In the genomic region with DNA sequence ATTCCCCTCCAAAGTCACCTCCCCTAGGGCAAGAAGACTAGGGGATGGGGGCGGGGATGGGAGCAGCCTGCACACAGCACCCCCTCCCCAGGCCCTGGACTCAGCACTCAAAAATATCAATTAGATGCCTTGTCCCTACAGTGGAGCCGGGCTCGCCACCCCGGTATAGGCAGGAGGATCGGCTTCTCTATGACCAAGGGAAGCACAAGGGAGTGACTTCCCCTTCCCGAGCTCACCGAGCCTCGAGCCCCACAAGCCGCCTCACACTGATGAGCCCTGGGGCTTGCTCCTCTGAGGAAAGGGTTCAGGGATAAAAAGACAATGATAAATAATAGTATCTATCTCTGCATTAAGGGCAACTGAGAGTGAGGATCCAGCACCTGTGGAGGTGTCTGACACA, we compare ENCODE assay signal across 21 cellular contexts. TPM values are rescaled to one million over a fixed set of nuclear protein-coding genes. Genes with fewer than 3 reads are reported as not detected.
DNase-seq lines count a peak whose midpoint lies in the region; ATAC-seq, FAIRE-seq and TF ChIP-seq lines count a peak whose summit lies in the region.
"Had no signal": no experiment of that assay in that cellular context is flagged by ENCODE, and none has a peak within 500 bp of the region (broad histone marks: within the 10 kb centered on the region; RNA-seq: fewer than 3 reads in every experiment).

No MANE protein-coding gene starts in this region.

- no peak overlapping the region for H2AK5ac ChIP-seq in H1 (ENCODE audit: low read depth, low read length)

- H3K27me3 ChIP-seq in GM23338 (ENCODE audit: insufficient read depth) (no peaks in the 10 kb centered on the region), H1 (replicated peaks in 1 of 4; ENCODE audit: control insufficient read depth in 3 of 4, extremely low read depth in 1 of 4, insufficient read depth in 3 of 4, low read length in 3 of 4) (no peaks in the 10 kb centered on the region)
- H3K27me3 ChIP-seq: ascending aorta, heart left ventricle had no signal

- H3K36me3 ChIP-seq in GM23338 (ENCODE audit: insufficient read depth) (no peaks in the 10 kb centered on the region), H1 (ENCODE audit: control insufficient read depth in 2 of 4, insufficient read depth in 4 of 4, low read length in 3 of 4) (no peaks in the 10 kb centered on the region)
- H3K36me3 ChIP-seq: ascending aorta, heart left ventricle had no signal

- POLR2A ChIA-PET in H1 (lab: Charles Lee; ENCODE audit: partially characterized antibody), result interaction anchor here (1.2 kb wide), 1 partner anchor 9 kb away, joined by 3 read pairs; no protein-coding TSS in a partner anchor

- H3K23me2 ChIP-seq in H1 (ENCODE audit: low read depth, low read length), result no peaks in the 10 kb centered on the region

- H4K20me1 ChIP-seq in GM23338 (replicated peaks; ENCODE audit: insufficient read depth) (peaks cover 84% of the 10 kb centered on the region), H1 (replicated peaks in 1 of 2; ENCODE audit: control insufficient read depth in 1 of 2, insufficient read depth in 2 of 2, low read length in 2 of 2) (peaks cover 48 to 76% of the 10 kb centered on the region in 2 experiments)

- H3K4me3 ChIP-seq in GM23338, result no peak overlapping the region
- H3K4me3 ChIP-seq in H1 (ENCODE audit: extremely low read depth in 1 of 4, insufficient read depth in 2 of 4, low read depth in 3 of 4, low read length in 4 of 4), result no peak overlapping the region
- H3K4me3 ChIP-seq: ascending aorta, heart left ventricle, lung had no signal

- H3K27ac ChIP-seq in GM23338 (ENCODE audit: low read depth), result no peak overlapping the region
- H3K27ac ChIP-seq in H1 (ENCODE audit: low read depth, low read length), result no peak overlapping the region
- H3K27ac ChIP-seq: ascending aorta had no signal

- no peak for FAIRE-seq in H1 (lab: Jason Lieb, UNC)
- FAIRE-seq: endometrium had no signal

- DNase-seq in activated CD4-positive, alpha-beta T cell treated with anti-CD3 and anti-CD28 coated beads, Interleukin-2, amount 10 ng/mL, durations not matched to agents 24 days and 14 days, result no peak
- DNase-seq in activated CD4-positive, alpha-beta T cell treated with anti-CD3 and anti-CD28 coated beads for 1 hour, result no peak
- no peak for DNase-seq in GM23338 (ENCODE audit: low spot score)
- no peak for DNase-seq in H1 (ENCODE audit: low read depth in 1 of 2, low spot score in 2 of 2)
- no peak for DNase-seq in stimulated activated effector memory CD8-positive, alpha-beta T cell treated with anti-CD3 and anti-CD28 coated beads, Interleukin-12 subunit alpha, Interleukin-12 subunit beta, amount 100 ng/mL, for 72 hours (ENCODE audit: low spot score in 2 of 2)
- no peak for DNase-seq in NCI-H524 treated with DMSO at 0.1 percent for 48 hours (lab: John Stamatoyannopoulos, UW)
- no peak for DNase-seq in activated naive CD4-positive, alpha-beta T cell treated with Interleukin-2 at 50 U/mL for 16 hours
- DNase-seq: activated CD4-positive, alpha-beta T cell treated with anti-CD3 and anti-CD28 coated beads for 48 hours; activated CD8-positive, alpha-beta memory T cell treated with anti-CD3 and anti-CD28 coated beads, Interleukin-2, amount 50 U/mL, for 4 hours; activated naive CD4-positive, alpha-beta T cell; heart left ventricle; Karpas-422; NCI-H1930; NCI-H226; stimulated activated naive CD4-positive, alpha-beta T cell treated with Interleukin-2 at 50 U/mL for 16 hours had no signal

- H4K5ac ChIP-seq in H1 (ENCODE audit: insufficient read length, low read depth, low read length), result no peak overlapping the region

- no peaks in the 10 kb centered on the region for H3K9me3 ChIP-seq in H1 (ENCODE audit: insufficient read depth in 2 of 2, low read depth in 1 of 2, low read length in 1 of 2)
- H3K9me3 ChIP-seq: ascending aorta, heart left ventricle had no signal

- no peak for TF ChIP-seq EP300 in H1 (IDR thresholded peaks at IDR 0.05; ENCODE audit: borderline replicate concordance in 1 of 2, low read depth in 2 of 2, low read length in 2 of 2)

- H2AFZ ChIP-seq in GM23338, result no peak overlapping the region
- no peak overlapping the region for H2AFZ ChIP-seq in H1 (ENCODE audit: low read length)

- H3K27ac Mint-ChIP-seq in activated CD4-positive, alpha-beta T cell treated with anti-CD3 and anti-CD28 coated beads, Interleukin-2, amount 10 ng/mL, durations not matched to agents 24 days and 14 days, result peak overlapping the region; percentile 24
- 0 out of 2 replicates have a peak overlapping the region, but pooled peaks have one; percentile 30 for H3K27ac Mint-ChIP-seq in GM23338
- H3K27ac Mint-ChIP-seq in stimulated activated effector memory CD8-positive, alpha-beta T cell treated with anti-CD3 and anti-CD28 coated beads, Interleukin-12 subunit alpha, Interleukin-12 subunit beta, amount 100 ng/mL, for 72 hours, result peak overlapping the region; percentile 77

- intact Hi-C loops in activated CD4-positive, alpha-beta T cell treated with anti-CD3 and anti-CD28 coated beads, Interleukin-2, amount 10 ng/mL, durations not matched to agents 24 days and 14 days (cut with micrococcal nuclease), result no loop called here

- no peak overlapping the region for H4K91ac ChIP-seq in H1 (replicated peaks; ENCODE audit: insufficient read length, low read length)

- TF ChIP-seq RAD21 in H1 (IDR thresholded peaks at IDR 0.05 in 1 of 2, conservative IDR thresholded peaks at IDR 0.05 in 1 of 2; ENCODE audit: low read depth in 2 of 2, low read length in 2 of 2), result no peak

- peaks cover 61% of the 10 kb centered on the region for H3K79me1 ChIP-seq in H1 (ENCODE audit: low read depth, low read length)

- H3K9me3 Mint-ChIP-seq in activated CD4-positive, alpha-beta T cell treated with anti-CD3 and anti-CD28 coated beads, Interleukin-2, amount 10 ng/mL, durations not matched to agents 24 days and 14 days, result no peaks in the 10 kb centered on the region
- H3K9me3 Mint-ChIP-seq in GM23338, result no peaks in the 10 kb centered on the region
- H3K9me3 Mint-ChIP-seq in stimulated activated effector memory CD8-positive, alpha-beta T cell treated with anti-CD3 and anti-CD28 coated beads, Interleukin-12 subunit alpha, Interleukin-12 subunit beta, amount 100 ng/mL, for 72 hours, result no peaks in the 10 kb centered on the region

- peaks cover 12% of the 10 kb centered on the region for H3K36me3 Mint-ChIP-seq in activated CD4-positive, alpha-beta T cell treated with anti-CD3 and anti-CD28 coated beads, Interleukin-2, amount 10 ng/mL, durations not matched to agents 24 days and 14 days (ENCODE audit: low read depth)
- no peaks in the 10 kb centered on the region for H3K36me3 Mint-ChIP-seq in GM23338 (ENCODE audit: low read depth)
- peaks cover 51% of the 10 kb centered on the region for H3K36me3 Mint-ChIP-seq in stimulated activated effector memory CD8-positive, alpha-beta T cell treated with anti-CD3 and anti-CD28 coated beads, Interleukin-12 subunit alpha, Interleukin-12 subunit beta, amount 100 ng/mL, for 72 hours

- ATAC-seq in GM23338 (peak; percentile 14), HG02970 (IDR thresholded peaks at IDR 0.05; ENCODE audit: low FRiP score, unreplicated experiment) (no peak)
- no peak for ATAC-seq in stimulated activated effector memory CD8-positive, alpha-beta T cell treated with anti-CD3 and anti-CD28 coated beads, Interleukin-12 subunit alpha, Interleukin-12 subunit beta, amount 100 ng/mL, for 72 hours
- ATAC-seq: sciatic nerve, SK-N-SH treated with all-trans-retinoic acid at 6 μM for 48 hours had no signal

- TF ChIP-seq CTCF in GM23338 (conservative IDR thresholded peaks at IDR 0.05; ENCODE audit: low read depth in 2 of 2) (no peak), H1 (IDR thresholded peaks at IDR 0.05; ENCODE audit: control extremely low read depth in 1 of 3, insufficient read depth in 1 of 3, low read depth in 1 of 3, low read length in 3 of 3) (no peak)

- 75% methylated on average over 9 of the region's 9 CpGs; no CpG with 5 or more reads in 1 of the 2 experiments for WGBS in H1 (ENCODE audit: extremely low coverage in 1 of 2, insufficient coverage in 1 of 2, insufficient read length in 1 of 2, insufficient replicate concordance in 2 of 2, low coverage in 1 of 2, low lambda C conversion rate in 2 of 2, missing lambda C conversion rate in 1 of 2), 2 experiments

- H2BK12ac ChIP-seq in H1 (ENCODE audit: low read depth, low read length), result no peak overlapping the region

- H3K79me2 ChIP-seq in GM23338 (replicated peaks; ENCODE audit: insufficient read depth) (peaks cover 100% of the 10 kb centered on the region), H1 (ENCODE audit: control insufficient read depth in 1 of 2, insufficient read depth in 2 of 2, low read length in 2 of 2) (peaks cover 16 to 100% of the 10 kb centered on the region in 2 experiments)

- no peak overlapping the region for H3K18ac ChIP-seq in H1 (ENCODE audit: extremely low read depth, low read length)

- no peak for TF ChIP-seq POLR2A in H1 (IDR thresholded peaks at IDR 0.05; ENCODE audit: control extremely low read depth in 1 of 2, low read depth in 2 of 2, low read length in 2 of 2)

- no peak overlapping the region for H2BK15ac ChIP-seq in H1 (ENCODE audit: low read length)

- H4K8ac ChIP-seq in H1 (ENCODE audit: extremely low read depth, insufficient read depth, low read length), result no peak overlapping the region

- no peak overlapping the region for H3K23ac ChIP-seq in H1 (ENCODE audit: insufficient read length)

- peak overlapping the region; percentile 46; the same call in 1 of the 2 replicates for H3K4me2 ChIP-seq in GM23338
- H3K4me2 ChIP-seq in H1 (ENCODE audit: insufficient read depth in 1 of 2, low read depth in 2 of 2, low read length in 2 of 2), result no peak overlapping the region; a peak in 1 of 4 replicates

- H3K4me1 ChIP-seq in GM23338 (ENCODE audit: insufficient read depth) (peaks cover 73% of the 10 kb centered on the region), H1 (replicated peaks in 1 of 4; ENCODE audit: control insufficient read depth in 3 of 4, insufficient read depth in 4 of 4, low read length in 3 of 4) (peaks cover 0 to 57% (median 28%) of the 10 kb centered on the region in 4 experiments; a peak in 6 of 7 replicates)
- H3K4me1 ChIP-seq: ascending aorta had no signal

- no peaks in the 10 kb centered on the region for H3K9me2 ChIP-seq in GM23338 (ENCODE audit: insufficient read depth)

- peak overlapping the region; percentile 39; the same call in 1 of the 2 replicates for H2BK5ac ChIP-seq in H1 (ENCODE audit: low read depth, low read length)

- H3K4ac ChIP-seq in H1 (replicated peaks; ENCODE audit: insufficient read length, low read depth, low read length), result no peak overlapping the region

- peaks cover 63% of the 10 kb centered on the region for H3K4me1 Mint-ChIP-seq in activated CD4-positive, alpha-beta T cell treated with anti-CD3 and anti-CD28 coated beads, Interleukin-2, amount 10 ng/mL, durations not matched to agents 24 days and 14 days
- peaks cover 93% of the 10 kb centered on the region for H3K4me1 Mint-ChIP-seq in GM23338
- peaks cover 99% of the 10 kb centered on the region for H3K4me1 Mint-ChIP-seq in stimulated activated effector memory CD8-positive, alpha-beta T cell treated with anti-CD3 and anti-CD28 coated beads, Interleukin-12 subunit alpha, Interleukin-12 subunit beta, amount 100 ng/mL, for 72 hours

- no peak overlapping the region for H3K14ac ChIP-seq in H1 (ENCODE audit: insufficient read length)

- H3K9ac ChIP-seq in H1 (replicated peaks in 1 of 4; ENCODE audit: extremely low read depth in 1 of 4, low read depth in 3 of 4, low read length in 3 of 4), result no peak overlapping the region

- H3F3A ChIP-seq in GM23338 (replicated peaks; ENCODE audit: low read depth), result no peaks in the 10 kb centered on the region

- no peak overlapping the region for H3K4me3 Mint-ChIP-seq in activated CD4-positive, alpha-beta T cell treated with anti-CD3 and anti-CD28 coated beads, Interleukin-2, amount 10 ng/mL, durations not matched to agents 24 days and 14 days
- no peak overlapping the region for H3K4me3 Mint-ChIP-seq in GM23338
- H3K4me3 Mint-ChIP-seq in stimulated activated effector memory CD8-positive, alpha-beta T cell treated with anti-CD3 and anti-CD28 coated beads, Interleukin-12 subunit alpha, Interleukin-12 subunit beta, amount 100 ng/mL, for 72 hours, result peak overlapping the region; percentile 17

- H2BK120ac ChIP-seq in H1 (replicated peaks; ENCODE audit: low read depth, low read length), result no peak overlapping the region

- H3K27me3 Mint-ChIP-seq in activated CD4-positive, alpha-beta T cell treated with anti-CD3 and anti-CD28 coated beads, Interleukin-2, amount 10 ng/mL, durations not matched to agents 24 days and 14 days, result no peaks in the 10 kb centered on the region
- peaks cover 13% of the 10 kb centered on the region for H3K27me3 Mint-ChIP-seq in GM23338 (ENCODE audit: insufficient read depth, low read depth, poor library complexity)

- CTCF ChIA-PET in H1 (lab: Charles Lee; ENCODE audit: partially characterized antibody), result interaction anchor here (1.1 to 7.2 kb wide), 6 partner anchors 15 to 128 kb away, joined by 3 to 47 read pairs (median 6); no protein-coding TSS in a partner anchor

- no peak overlapping the region for H2BK20ac ChIP-seq in H1 (ENCODE audit: low read length)

- H3K56ac ChIP-seq in H1 (replicated peaks; ENCODE audit: insufficient read length, low read depth, low read length), result no peak overlapping the region

RNA-seq across cellular contexts. Expression of a gene that starts 51.5 kb away (rescaled TPM):
- total RNA-seq in activated CD4-positive, alpha-beta T cell treated with anti-CD3 and anti-CD28 coated beads, Interleukin-2, amount 10 ng/mL, durations not matched to agents 24 days and 14 days, result 127 and 136 TPM in 2 replicates
- 144 and 157 TPM in 2 replicates for total RNA-seq in GM23338 (2014; rRNA removed; shearing (Covaris generic))
- polyA plus RNA-seq in GM23338 (2016; fragmentation: Nextera tagmentation; extraction: Ambion mirVana), result 56.5 and 60.3 TPM in 2 replicates
- total RNA-seq in H1 (2021; fragmentation: NEBNext Ultra II Directional; extraction: Animal tissue kit (Norgen Biotek cat#: 25700)), result 142 and 143 TPM in 2 replicates
- polyA plus RNA-seq in H1 (2011; rRNA removed), result 61.1 and 62.8 TPM in 2 replicates
- 59.9 TPM for polyA plus RNA-seq in H1 (2011; cell fraction: cytosol; rRNA removed)
- 54.6 TPM for polyA plus RNA-seq in H1 (2011; cell fraction: nucleus; rRNA removed)
- polyA plus RNA-seq in H1 (2012, experiment 1 of 2), result 84.4 to 107 TPM (median 87.3 TPM) in 4 replicates
- polyA plus RNA-seq in H1 (2012, experiment 2 of 2), result 100 TPM
- polyA plus RNA-seq in H1 (2013, experiment 1 of 2), result 112 TPM
- 113 TPM for polyA plus RNA-seq in H1 (2013, experiment 2 of 2)
- polyA minus RNA-seq in H1 (2011; rRNA and poly(A)+ RNA removed), result 32.0 and 40.7 TPM in 2 replicates
- 35.3 TPM for polyA minus RNA-seq in H1 (2011; cell fraction: cytosol; rRNA and poly(A)+ RNA removed)
- polyA minus RNA-seq in H1 (2011; cell fraction: nucleus; rRNA and poly(A)+ RNA removed), result 34.1 TPM

Comparison
In these comparisons a context has a peak if more than half of its experiments do, and no peak if none do; other contexts are left out.
1. H3K27ac Mint-ChIP-seq: peak in every context shown above with its lines; median percentile 77 in stimulated activated effector memory CD8-positive, alpha-beta T cell treated with anti-CD3 and anti-CD28 coated beads, Interleukin-12 subunit alpha, Interleukin-12 subunit beta, amount 100 ng/mL, for 72 hours; 30 in GM23338; 24 in activated CD4-positive, alpha-beta T cell treated with anti-CD3 and anti-CD28 coated beads, Interleukin-2, amount 10 ng/mL, durations not matched to agents 24 days and 14 days.